23 cellular contexts compared by ENCODE assay signal in genomic region chr12:92974759-92975158, GRCh38.
"Had no signal": no experiment of that assay in that cellular context is flagged by ENCODE, and none has a peak within 500 bp of the region (broad histone marks: within the 10 kb centered on the region; RNA-seq: fewer than 3 reads in every experiment).

No MANE protein-coding gene starts in this region.

- ATAC-seq: effector memory CD8-positive, alpha-beta T cell; gastrocnemius medialis; heart left ventricle; left lobe of liver; mucosa of descending colon; natural killer cell treated with Interleukin-12 subunit alpha and Interleukin-12 subunit beta and Interleukin-15 and Interleukin-18, amount 100 ng/mL, for 72 hours; sciatic nerve had no signal

- H3K9ac ChIP-seq: parathyroid adenoma had no signal

- DNase-seq: cortex of kidney; effector memory CD8-positive, alpha-beta T cell; foreskin fibroblast; gastrocnemius medialis; heart left ventricle; kidney; mesenchymal stem cell; mucosa of descending colon; naive B cell; stimulated activated CD4-positive, alpha-beta T cell treated with anti-CD3 and anti-CD28 coated beads, Interleukin-12 subunit alpha, Interleukin-12 subunit beta, amount 100 ng/mL, for 4 hours; stimulated activated CD4-positive, alpha-beta T cell treated with anti-CD3 and anti-CD28 coated beads, Interleukin-1b, Interleukin-23, amount 100 ng/mL, for 48 hours; stimulated activated CD4-positive, alpha-beta T cell treated with anti-CD3 and anti-CD28 coated beads, Interleukin-4, amount 100 ng/mL, for 1 hour; stimulated activated CD8-positive, alpha-beta memory T cell treated with anti-CD3 and anti-CD28 coated beads, Interleukin-4, amount 100 ng/mL, for 48 hours; stimulated activated naive CD4-positive, alpha-beta T cell treated with Interleukin-2 at 50 U/mL for 16 hours; stomach; thyroid gland; trophoblast cell had no signal

- H3K79me2 ChIP-seq: hepatocyte, parathyroid adenoma had no signal

- H3K4me2 ChIP-seq: hepatocyte, smooth muscle cell had no signal

- H3K4me1 ChIP-seq: parathyroid adenoma had no signal

- H3K27me3 ChIP-seq: gastrocnemius medialis, heart left ventricle, hepatocyte, stomach, thyroid gland had no signal

- H3K36me3 ChIP-seq: gastrocnemius medialis, heart left ventricle, stomach, thyroid gland had no signal

- H3K27ac ChIP-seq: gastrocnemius medialis, parathyroid adenoma, stomach, thyroid gland had no signal

- H3K9me3 ChIP-seq: gastrocnemius medialis, thyroid gland had no signal

- H2AFZ ChIP-seq: hepatocyte, parathyroid adenoma had no signal

- H3K4me3 ChIP-seq: gastrocnemius medialis, heart left ventricle, hepatocyte, mucosa of descending colon, smooth muscle cell, stomach, thyroid gland had no signal
